Comparison of ENCODE assay signal across 9 cellular contexts in the genomic region with DNA sequence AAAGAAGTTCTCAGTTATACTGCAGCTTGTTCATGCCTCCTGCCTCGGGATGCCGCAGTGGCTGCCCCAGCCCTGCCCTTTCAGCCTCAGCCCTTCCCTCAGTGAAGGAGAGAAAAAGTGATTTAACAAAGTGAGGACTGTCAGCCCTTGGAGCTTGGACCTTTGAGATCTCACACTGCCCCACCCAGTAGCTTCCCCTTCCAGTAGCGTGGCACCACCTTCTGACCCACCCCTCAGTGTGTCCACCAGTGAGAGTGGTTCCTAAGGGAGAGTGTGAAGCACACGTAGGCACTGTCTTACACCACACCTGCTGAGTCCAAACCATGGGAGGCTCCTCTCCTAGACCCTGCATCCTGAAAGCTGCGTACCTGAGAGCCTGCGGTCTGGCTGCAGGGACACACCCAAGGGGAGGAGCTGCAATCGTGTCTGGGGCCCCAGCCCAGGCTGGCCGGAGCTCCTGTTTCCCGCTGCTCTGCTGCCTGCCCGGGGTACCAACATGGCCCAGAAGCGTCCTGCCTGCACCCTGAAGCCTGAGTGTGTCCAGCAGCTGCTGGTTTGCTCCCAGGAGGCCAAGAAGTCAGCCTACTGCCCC. TPM values are rescaled to one million over a fixed set of nuclear protein-coding genes. Genes with fewer than 3 reads are reported as not detected.
DNase-seq lines count a peak whose midpoint lies in the region; ATAC-seq, FAIRE-seq and TF ChIP-seq lines count a peak whose summit lies in the region.
"Had no signal": no experiment of that assay in that cellular context is flagged by ENCODE, and none has a peak within 500 bp of the region (broad histone marks: within the 10 kb centered on the region; RNA-seq: fewer than 3 reads in every experiment).

Gene CDA, plus strand, starts transcription at position 464 of the 592 bp plus-strand sequence. Its CDS starts 33 bp downstream, at position 497.

- H3K9me3 ChIP-seq in A549 (no peaks in the 10 kb centered on the region), esophagus (ENCODE audit: control insufficient read depth in 2 of 2, insufficient read depth in 1 of 2, low read depth in 1 of 2, low read length in 1 of 2) (no peaks in the 10 kb centered on the region), body of pancreas (no peaks in the 10 kb centered on the region), testis (no peaks in the 10 kb centered on the region)

- intact Hi-C loops in body of pancreas (cut with DNase I): no loop called here
- intact Hi-C loops in testis (cut with DNase I; ENCODE audit: low total_unique reads): no loop called here

- H3K27me3 ChIP-seq in esophagus (ENCODE audit: control insufficient read depth in 1 of 2, insufficient read depth in 2 of 2, low read length in 2 of 2): peaks cover 0 to 5% of the 10 kb centered on the region in 2 donors
- H3K27me3 ChIP-seq in mesendoderm (ENCODE audit: insufficient read depth, low read length, poor library complexity): no peaks in the 10 kb centered on the region
- H3K27me3 ChIP-seq in body of pancreas: peaks cover 0 to 14% of the 10 kb centered on the region in 2 donors
- H3K27me3 ChIP-seq in testis: no peaks in the 10 kb centered on the region

- peak; percentile 73 to 81 for ATAC-seq in A549
- no peak for ATAC-seq in HG03095 (IDR thresholded peaks at IDR 0.05; ENCODE audit: unreplicated experiment)
- ATAC-seq in body of pancreas: no peak
- ATAC-seq in HG03280 (IDR thresholded peaks at IDR 0.05; ENCODE audit: unreplicated experiment): no peak
- ATAC-seq: CD8-positive, alpha-beta T cell had no signal

- 30% methylated on average over 4 of the region's 11 CpGs for WGBS in A549 (ENCODE audit: missing lambda C conversion rate)
- WGBS in esophagus, 2 donors: 19 to 24% methylated on average over 11 of the region's 11 CpGs
- WGBS in mesendoderm (ENCODE audit: extremely low coverage, insufficient coverage, low lambda C conversion rate): no CpG with 5 or more reads among the region's 11 CpGs
- 20 to 27% methylated on average over 10 to 11 of the region's 11 CpGs for WGBS in body of pancreas, 2 donors
- 78 to 79% methylated on average over 3 to 4 of the region's 11 CpGs for WGBS in testis, 2 donors

- H3K4me1 ChIP-seq in A549 (peaks cover 47% of the 10 kb centered on the region), esophagus (ENCODE audit: control insufficient read depth in 2 of 2, insufficient read depth in 2 of 2, low read length in 1 of 2) (peaks cover 3 to 17% of the 10 kb centered on the region in 2 donors), mesendoderm (ENCODE audit: control insufficient read depth, low read depth, low read length) (peaks cover 17% of the 10 kb centered on the region), body of pancreas (no peaks in the 10 kb centered on the region), testis (peaks cover 4% of the 10 kb centered on the region)

- H3K27ac ChIP-seq in A549: peak within 1 kb of the TSS; percentile 84 to 92
- H3K27ac ChIP-seq in esophagus (ENCODE audit: low read depth in 2 of 2, low read length in 1 of 2): peak within 1 kb of the TSS; percentile 76 to 86
- H3K27ac ChIP-seq in mesendoderm (ENCODE audit: low read depth, low read length): peak within 1 kb of the TSS; percentile 13
- H3K27ac ChIP-seq in body of pancreas: peak within 1 kb of the TSS in 2 of 4 donors; percentile 28 to 56
- H3K27ac ChIP-seq in testis: peak within 1 kb of the TSS in 1 of 2 donors; percentile 55

- peak within 1 kb of the TSS; percentile 54 for H3K9ac ChIP-seq in mesendoderm (ENCODE audit: low read length)

- no peaks in the 10 kb centered on the region for H3K36me3 ChIP-seq in esophagus (ENCODE audit: control insufficient read depth in 2 of 2, insufficient read depth in 2 of 2, low read length in 1 of 2)
- no peaks in the 10 kb centered on the region for H3K36me3 ChIP-seq in mesendoderm (ENCODE audit: control insufficient read depth, insufficient read depth, low read length)
- H3K36me3 ChIP-seq in body of pancreas (replicated peaks in 1 of 2; ENCODE audit: insufficient read depth in 1 of 2, low read depth in 2 of 2): no peaks in the 10 kb centered on the region
- no peaks in the 10 kb centered on the region for H3K36me3 ChIP-seq in testis (ENCODE audit: low read depth, missing control alignments)

- no peak for TF ChIP-seq CTCF in A549 (IDR thresholded peaks at IDR 0.05)
- no peak for TF ChIP-seq CTCF in body of pancreas (IDR thresholded peaks at IDR 0.05)
- no peak for TF ChIP-seq CTCF in testis (IDR thresholded peaks at IDR 0.05)

- peak within 1 kb of the TSS; percentile 8 for H2BK120ac ChIP-seq in mesendoderm (ENCODE audit: low read depth, low read length)

- peak; percentile 46 to 68 for DNase-seq in A549 (ENCODE audit: low read depth in 1 of 2, low spot score in 1 of 2)
- DNase-seq in NCI-H510A (lab: John Stamatoyannopoulos, UW): peak; percentile 43
- peak; percentile 42 for DNase-seq in mesendoderm
- DNase-seq in body of pancreas: no peak
- no peak for DNase-seq in testis

- peak within 1 kb of the TSS; percentile 98 for H3K4me2 ChIP-seq in A549
- H3K4me2 ChIP-seq in mesendoderm (ENCODE audit: low read length): peak within 1 kb of the TSS; percentile 37

- H3K23ac ChIP-seq in mesendoderm (ENCODE audit: low read length): no peak within 1 kb of the TSS

- POLR2A ChIA-PET in A549 (lab: Yijun Ruan, JAX): interaction anchor here (0.7 to 1.7 kb wide), 2 partner anchors 25 to 53 kb away, joined by 4 to 12 read pairs; no protein-coding TSS in a partner anchor

- H2AK5ac ChIP-seq in mesendoderm (ENCODE audit: low read length): peak within 1 kb of the TSS; percentile 41

- H2BK15ac ChIP-seq in mesendoderm (replicated peaks; ENCODE audit: low read depth): no peak within 1 kb of the TSS

- no peaks in the 10 kb centered on the region for H3K79me1 ChIP-seq in mesendoderm (ENCODE audit: low read length)

- H3K4me3 ChIP-seq in A549: peak within 1 kb of the TSS; percentile 50
- peak within 1 kb of the TSS; percentile 43 to 47 for H3K4me3 ChIP-seq in esophagus (ENCODE audit: low read depth in 1 of 2, low read length in 2 of 2)
- H3K4me3 ChIP-seq in mesendoderm (ENCODE audit: low read length): no peak within 1 kb of the TSS
- no peak within 1 kb of the TSS for H3K4me3 ChIP-seq in body of pancreas
- H3K4me3 ChIP-seq in testis: no peak within 1 kb of the TSS

- TF ChIP-seq RAD21 in A549 (conservative IDR thresholded peaks at IDR 0.05 in 1 of 2, IDR thresholded peaks at IDR 0.05 in 1 of 2): no peak

- peak within 1 kb of the TSS; percentile 11 for H3K18ac ChIP-seq in mesendoderm (ENCODE audit: low read length)

- no peaks in the 10 kb centered on the region for H3K79me2 ChIP-seq in mesendoderm (ENCODE audit: control insufficient read depth, insufficient read depth, low read length)

- peak within 1 kb of the TSS; percentile 82 for H3K56ac ChIP-seq in mesendoderm (ENCODE audit: low read length)

- no peak within 1 kb of the TSS for H3K4ac ChIP-seq in mesendoderm (ENCODE audit: low read depth, low read length)

- peak within 1 kb of the TSS; percentile 81 for H2BK5ac ChIP-seq in mesendoderm (ENCODE audit: low read length)

- TF ChIP-seq EP300 in A549 (IDR thresholded peaks at IDR 0.05): no peak

- TF ChIP-seq POLR2A in A549 (IDR thresholded peaks at IDR 0.05; ENCODE audit: low read length): no peak
- TF ChIP-seq POLR2A in body of pancreas (IDR thresholded peaks at IDR 0.05): no peak
- TF ChIP-seq POLR2A in testis (IDR thresholded peaks at IDR 0.05): no peak

- no peak within 1 kb of the TSS for H4K8ac ChIP-seq in mesendoderm (ENCODE audit: low read depth, low read length)

- CTCF ChIA-PET in A549 (lab: Yijun Ruan, JAX): interaction anchor here (0.6 to 6.3 kb wide), 8 partner anchors 8 to 643 kb away, joined by 3 to 38 read pairs (median 4); partner anchors contain the start of gene PINK1

- H4K5ac ChIP-seq in mesendoderm (ENCODE audit: low read length): no peak within 1 kb of the TSS

- no peak for FAIRE-seq in A549 (lab: Jason Lieb, UNC)

TF ChIP-seq in A549, 52 proteins besides CTCF, POLR2A, EP300 and RAD21:
- TF ChIP-seq, protein P1, sequence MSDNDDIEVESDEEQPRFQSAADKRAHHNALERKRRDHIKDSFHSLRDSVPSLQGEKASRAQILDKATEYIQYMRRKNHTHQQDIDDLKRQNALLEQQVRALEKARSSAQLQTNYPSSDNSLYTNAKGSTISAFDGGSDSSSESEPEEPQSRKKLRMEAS (IDR thresholded peaks at IDR 0.05): peak; percentile 30; the same call in 1 of the 2 replicates
- TF ChIP-seq GATA3 (IDR thresholded peaks at IDR 0.05; ENCODE audit: borderline replicate concordance): no peak
TF ChIP-seq in A549: peak in this region for 1.

RNA-seq across cellular contexts. Expression of gene CDA, which starts in this region (rescaled TPM):
- polyA plus RNA-seq in A549 (2011; rRNA removed): 11.2 and 12.2 TPM in 2 replicates
- 24.0 and 25.0 TPM in 2 replicates for polyA plus RNA-seq in A549 (2012; cell fraction: cytosol; rRNA removed)
- polyA plus RNA-seq in A549 (2012; cell fraction: nucleus; rRNA removed): 15.2 and 17.4 TPM in 2 replicates
- 35.6 to 48.7 TPM (median 44.6 TPM) in 3 replicates for polyA plus RNA-seq in A549 (2017; fragmentation: RNase III; extraction: RNeasy Plus Mini Kit Qiagen cat#74134 plus additional on column Dnase treatment)
- polyA minus RNA-seq in A549 (2011; rRNA and poly(A)+ RNA removed): 18.8 and 24.3 TPM in 2 replicates
- 100 to 1,000 TPM; 107 to 110 TPM for polyA plus RNA-seq in esophagus
- polyA plus RNA-seq in mesendoderm (2013, experiment 1 of 2): 66.8 TPM
- 60.1 TPM for polyA plus RNA-seq in mesendoderm (2013, experiment 2 of 2)
- not detected for total RNA-seq in body of pancreas
- total RNA-seq in testis: 1 to 10 TPM in 1 of 2 donors, under 1 TPM in 1; 0.81 to 2.0 TPM
- polyA plus RNA-seq in testis (ENCODE audit: insufficient read depth, low read depth, low replicate concordance): 2.5 TPM
- total RNA-seq: CD8-positive, alpha-beta T cell had no signal

Comparison
In these comparisons a context has a peak if more than half of its experiments do, and no peak if none do; other contexts are left out.
1. ATAC-seq: peak in A549 (2 of 2); none in HG03095 (single experiment), body of pancreas (single experiment) and HG03280 (single experiment).
2. DNase-seq: peak in A549 (2 of 2), NCI-H510A (single experiment) and mesendoderm (single experiment); none in body of pancreas (0 of 4) and testis (single experiment).
3. H3K4me3 ChIP-seq: peak in A549 (single experiment) and esophagus (2 of 2); none in mesendoderm (single experiment), body of pancreas (0 of 2) and testis (0 of 2).